ENCODE assay signal across 12 cellular contexts in the genomic region with DNA sequence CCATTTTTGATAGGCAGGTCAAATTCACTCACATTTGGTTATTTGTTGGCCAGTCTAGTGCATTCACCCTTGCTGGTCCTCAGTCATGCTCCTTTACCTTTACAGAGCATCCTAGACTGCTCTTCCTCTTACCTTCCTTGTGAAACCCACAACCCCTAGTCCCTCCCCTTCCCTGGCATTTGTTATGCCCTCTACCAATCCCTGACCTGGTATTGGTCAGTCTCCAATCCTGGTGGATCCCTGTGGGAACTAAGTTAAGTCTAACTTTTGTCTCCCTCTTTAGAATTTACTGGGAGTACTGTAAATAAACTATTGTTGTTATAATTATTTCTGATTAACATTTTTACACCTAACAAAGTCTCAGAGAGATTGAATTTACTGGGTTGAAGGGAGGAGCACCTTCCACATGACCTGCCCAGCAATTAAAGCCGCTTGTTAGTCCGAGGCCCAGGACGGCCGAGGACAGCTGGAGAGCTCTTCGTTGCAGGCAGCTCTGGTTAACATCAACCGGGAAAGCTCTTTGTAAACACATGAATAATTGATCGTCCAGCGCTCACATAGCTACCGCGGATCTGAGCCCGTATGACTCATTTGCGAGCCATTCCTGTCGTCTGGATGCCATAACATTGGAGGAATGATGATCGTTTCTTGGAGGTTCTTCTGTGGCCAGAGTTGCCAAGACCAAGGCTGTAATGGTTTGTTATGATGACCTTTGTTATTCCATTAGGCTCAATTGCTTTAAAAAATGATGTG. TPM values are rescaled to one million over a fixed set of nuclear protein-coding genes. Genes with fewer than 3 reads are reported as not detected.
DNase-seq lines count a peak whose midpoint lies in the region; ATAC-seq, FAIRE-seq and TF ChIP-seq lines count a peak whose summit lies in the region.
"Had no signal": no experiment of that assay in that cellular context is flagged by ENCODE, and none has a peak within 500 bp of the region (broad histone marks: within the 10 kb centered on the region; RNA-seq: fewer than 3 reads in every experiment).

No MANE protein-coding gene starts in this region.

- no peak overlapping the region for H3K4me3 Mint-ChIP-seq in stimulated activated naive B cell treated with anti-CD40 and anti-IgM and Interleukin-4, amounts not matched to agents 10 μg/mL and 1 μg/mL and 100 μg/mL, for 72 hours
- H3K4me3 Mint-ChIP-seq: CD8-positive, alpha-beta T cell had no signal

- H3K27me3 Mint-ChIP-seq in stimulated activated naive B cell treated with anti-CD40 and anti-IgM and Interleukin-4, amounts not matched to agents 10 μg/mL and 1 μg/mL and 100 μg/mL, for 72 hours: peaks cover 3 to 11% of the 10 kb centered on the region in 2 donors

- H3K36me3 Mint-ChIP-seq in stimulated activated naive B cell treated with anti-CD40 and anti-IgM and Interleukin-4, amounts not matched to agents 10 μg/mL and 1 μg/mL and 100 μg/mL, for 72 hours: no peaks in the 10 kb centered on the region
- H3K36me3 Mint-ChIP-seq: CD8-positive, alpha-beta T cell had no signal

- FAIRE-seq in pancreas (lab: Jason Lieb, UNC): peak; percentile 95

- DNase-seq in AG20443 (ENCODE audit: low spot score): peak; percentile 88
- peak; percentile 96 for DNase-seq in MG63
- peak; percentile 72 for DNase-seq in fibroblast of pulmonary artery (ENCODE audit: low read depth)
- no peak for DNase-seq in pancreas
- DNase-seq in SW 1271 (lab: John Stamatoyannopoulos, UW): no peak
- DNase-seq in stimulated activated naive B cell treated with anti-CD40 and anti-IgM and Interleukin-4, amounts not matched to agents 10 μg/mL and 1 μg/mL and 100 μg/mL, for 72 hours: no peak
- no peak for DNase-seq in NCI-H1930 (lab: John Stamatoyannopoulos, UW)
- DNase-seq: activated gamma-delta T cell treated with Interleukin-2 at 50 U/mL for 16 hours; CD8-positive, alpha-beta T cell; NCI-H526; occipital lobe had no signal

- H3K27ac Mint-ChIP-seq in stimulated activated naive B cell treated with anti-CD40 and anti-IgM and Interleukin-4, amounts not matched to agents 10 μg/mL and 1 μg/mL and 100 μg/mL, for 72 hours: no peak overlapping the region
- H3K27ac Mint-ChIP-seq: CD8-positive, alpha-beta T cell had no signal

- H3K36me3 ChIP-seq in MG63 (no peaks in the 10 kb centered on the region), pancreas (no peaks in the 10 kb centered on the region)

- no peak for TF ChIP-seq CTCF in fibroblast of pulmonary artery (IDR thresholded peaks at IDR 0.05; ENCODE audit: low read length, missing control alignments)
- TF ChIP-seq CTCF in pancreas (IDR thresholded peaks at IDR 0.05): no peak

- no peak overlapping the region for H3K4me3 ChIP-seq in MG63
- H3K4me3 ChIP-seq in fibroblast of pulmonary artery (replicated peaks; ENCODE audit: low read depth, low read length): no peak overlapping the region
- no peak overlapping the region for H3K4me3 ChIP-seq in pancreas

- ATAC-seq in pancreas: peak in 3 of 4 donors; percentile 64 to 71 (median 65)
- ATAC-seq in HG03571 (IDR thresholded peaks at IDR 0.05; ENCODE audit: unreplicated experiment): no peak
- ATAC-seq in stimulated activated naive B cell treated with anti-CD40 and anti-IgM and Interleukin-4, amounts not matched to agents 10 μg/mL and 1 μg/mL and 100 μg/mL, for 72 hours (replicated peaks): no peak
- ATAC-seq: CD8-positive, alpha-beta T cell had no signal

- H3K27ac ChIP-seq in pancreas: no peak overlapping the region

- no peaks in the 10 kb centered on the region for H3K27me3 ChIP-seq in MG63
- no peaks in the 10 kb centered on the region for H3K27me3 ChIP-seq in pancreas

- intact Hi-C loops in pancreas (cut with DNase I): no loop called here

- H3K4me1 Mint-ChIP-seq in stimulated activated naive B cell treated with anti-CD40 and anti-IgM and Interleukin-4, amounts not matched to agents 10 μg/mL and 1 μg/mL and 100 μg/mL, for 72 hours: no peaks in the 10 kb centered on the region

- peaks cover 0 to 2% of the 10 kb centered on the region in 2 donors for H3K9me3 Mint-ChIP-seq in stimulated activated naive B cell treated with anti-CD40 and anti-IgM and Interleukin-4, amounts not matched to agents 10 μg/mL and 1 μg/mL and 100 μg/mL, for 72 hours

- 71 to 73% methylated on average over 14 of the region's 14 CpGs for WGBS in pancreas, 2 donors

- H3K4me1 ChIP-seq in pancreas: no peaks in the 10 kb centered on the region

- H3K9me3 ChIP-seq in MG63 (no peaks in the 10 kb centered on the region), pancreas (no peaks in the 10 kb centered on the region)

RNA-seq across cellular contexts. Expression of gene MTARC1, which starts 31.9 kb away (rescaled TPM):
- 0.26 TPM in 1 of 2 replicates, not detected in the other for total RNA-seq in MG63 (2014; rRNA removed; shearing (Covaris generic); ENCODE audit: low replicate concordance)
- 10 to 100 TPM in 1 of 6 donors, 1 to 10 TPM in 5; 2.5 to 10.8 (median 7.4) TPM for total RNA-seq in pancreas
- polyA plus RNA-seq in pancreas: 1 to 10 TPM; 6.0 to 7.1 TPM
- total RNA-seq: CD8-positive, alpha-beta T cell had no signal

Comparison
In these comparisons a context has a peak if more than half of its experiments do, and no peak if none do; other contexts are left out.
1. DNase-seq: peak in AG20443 (single experiment), MG63 (single experiment) and fibroblast of pulmonary artery (single experiment); none in pancreas (0 of 6), SW 1271 (0 of 2), stimulated activated naive B cell treated with anti-CD40 and anti-IgM and Interleukin-4, amounts not matched to agents 10 μg/mL and 1 μg/mL and 100 μg/mL, for 72 hours (single experiment) and NCI-H1930 (0 of 2).
2. ATAC-seq: peak in pancreas (3 of 4); none in HG03571 (single experiment) and stimulated activated naive B cell treated with anti-CD40 and anti-IgM and Interleukin-4, amounts not matched to agents 10 μg/mL and 1 μg/mL and 100 μg/mL, for 72 hours (0 of 2).